20 cellular contexts compared by ENCODE assay signal in the genomic region with DNA sequence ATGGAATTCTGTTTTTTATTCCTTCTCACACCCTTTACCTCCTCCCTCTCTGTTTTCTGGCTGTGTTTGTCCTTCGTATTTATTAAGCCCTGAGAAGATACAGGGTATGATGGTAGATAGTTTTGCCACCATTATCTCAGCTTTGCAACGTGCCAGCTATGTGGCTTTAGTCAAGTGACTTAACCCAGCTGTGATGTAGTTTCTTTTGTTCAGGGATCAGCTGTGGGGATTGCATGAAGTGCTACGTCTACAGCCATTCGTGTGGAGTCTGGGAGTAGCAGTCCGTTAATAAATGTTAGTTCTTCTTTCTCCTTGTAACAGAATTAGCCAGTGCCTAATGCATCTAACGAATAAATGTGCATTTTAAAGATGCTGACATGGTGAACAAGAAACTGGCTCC.
"Had no signal": no experiment of that assay in that cellular context is flagged by ENCODE, and none has a peak within 500 bp of the region (broad histone marks: within the 10 kb centered on the region; RNA-seq: fewer than 3 reads in every experiment).

No MANE protein-coding gene starts in this region.

- H3K4me1 ChIP-seq: heart right ventricle, left lung, lower lobe of right lung, suprapubic skin, thyroid gland, upper lobe of left lung, uterus had no signal

- H3K36me3 ChIP-seq: heart right ventricle, left lung, lower lobe of right lung, suprapubic skin, thyroid gland, upper lobe of left lung, uterus had no signal

- H3K4me3 ChIP-seq: heart right ventricle, left lung, lower lobe of right lung, smooth muscle cell, suprapubic skin, thyroid gland, upper lobe of left lung, uterus had no signal

- H3K9me3 ChIP-seq: left lung, lower lobe of right lung, suprapubic skin, thyroid gland, upper lobe of left lung, uterus had no signal

- H3K9me3 Mint-ChIP-seq: nephron had no signal

- H3K27ac Mint-ChIP-seq: memory B cell, naive B cell, nephron had no signal

- ATAC-seq: esophagus mucosa, heart right ventricle, left lung, lower lobe of right lung, right cardiac atrium had no signal

- H3K36me3 Mint-ChIP-seq: memory B cell, naive B cell had no signal

- H3K4me2 ChIP-seq: smooth muscle cell had no signal

- H3K4me1 Mint-ChIP-seq: memory B cell, naive B cell, nephron had no signal

- H3K27ac ChIP-seq: heart right ventricle, left lung, lower lobe of right lung, suprapubic skin, thyroid gland, upper lobe of left lung, uterus had no signal

- DNase-seq: cortex of kidney; dorsolateral prefrontal cortex; effector memory CD4-positive, alpha-beta T cell; heart right ventricle; islet precursor cell; left lung; lower lobe of right lung; midbrain; naive B cell; right cardiac atrium; stimulated activated CD4-positive, alpha-beta T cell treated with anti-CD3 and anti-CD28 coated beads, Interleukin-2, amount 100 ng/mL, for 48 hours; stimulated activated naive CD4-positive, alpha-beta T cell treated with Interleukin-2 at 50 U/mL for 16 hours; thyroid gland; upper lobe of left lung; uterus had no signal

- H3K4me3 Mint-ChIP-seq: memory B cell, naive B cell, nephron had no signal

- H3K27me3 ChIP-seq: dorsolateral prefrontal cortex, left lung, suprapubic skin, thyroid gland, upper lobe of left lung, uterus had no signal
